Comparison of ENCODE assay signal across 1 cellular context in the genomic region with DNA sequence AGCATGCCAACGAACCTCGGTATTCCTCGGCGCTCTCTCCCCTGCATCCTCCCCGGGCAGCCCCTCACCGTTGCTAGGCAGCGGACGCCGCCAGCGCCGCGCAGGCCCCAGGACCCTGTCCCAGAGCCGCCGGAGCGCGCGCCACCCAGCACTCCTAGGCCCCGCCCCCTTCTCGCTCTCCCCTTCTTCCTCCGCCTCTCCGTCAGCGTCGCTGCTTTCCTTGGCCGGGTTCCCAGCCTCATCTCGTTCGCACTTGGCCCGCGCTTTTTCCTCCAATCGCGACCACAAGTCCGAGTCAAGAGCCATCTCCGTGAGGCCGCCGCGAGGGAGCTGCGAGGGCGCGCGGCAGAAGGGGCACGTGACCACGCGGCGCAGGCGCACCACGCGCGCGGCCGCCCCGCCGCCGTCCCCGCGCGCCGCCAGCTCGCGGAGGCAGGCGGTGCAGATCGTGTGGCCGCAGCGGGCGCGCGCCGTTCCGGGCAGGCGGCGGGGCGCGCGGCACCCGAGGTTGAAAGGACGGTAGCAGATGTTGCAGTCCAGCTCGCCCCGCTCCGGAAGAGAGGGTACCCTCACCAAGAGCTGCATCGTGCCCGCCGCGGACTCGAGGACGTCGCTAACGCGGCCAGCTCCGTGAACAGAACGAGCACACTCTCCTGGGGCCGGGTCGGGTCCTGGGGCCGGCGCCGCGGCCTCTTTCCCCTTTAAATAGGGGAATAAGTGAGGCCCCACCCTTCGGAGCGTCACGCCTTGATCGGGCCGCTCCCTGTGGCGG.
TF ChIP-seq lines count a peak whose summit lies in the region.

A gene (minus strand): TSS at position 679 of the 772 bp plus-strand sequence. CDS start 94 bp downstream, at position 585.

TF ChIP-seq in A549, 52 proteins besides CTCF, POLR2A, EP300 and RAD21 (continued from another document):
- TF ChIP-seq, protein P1, sequence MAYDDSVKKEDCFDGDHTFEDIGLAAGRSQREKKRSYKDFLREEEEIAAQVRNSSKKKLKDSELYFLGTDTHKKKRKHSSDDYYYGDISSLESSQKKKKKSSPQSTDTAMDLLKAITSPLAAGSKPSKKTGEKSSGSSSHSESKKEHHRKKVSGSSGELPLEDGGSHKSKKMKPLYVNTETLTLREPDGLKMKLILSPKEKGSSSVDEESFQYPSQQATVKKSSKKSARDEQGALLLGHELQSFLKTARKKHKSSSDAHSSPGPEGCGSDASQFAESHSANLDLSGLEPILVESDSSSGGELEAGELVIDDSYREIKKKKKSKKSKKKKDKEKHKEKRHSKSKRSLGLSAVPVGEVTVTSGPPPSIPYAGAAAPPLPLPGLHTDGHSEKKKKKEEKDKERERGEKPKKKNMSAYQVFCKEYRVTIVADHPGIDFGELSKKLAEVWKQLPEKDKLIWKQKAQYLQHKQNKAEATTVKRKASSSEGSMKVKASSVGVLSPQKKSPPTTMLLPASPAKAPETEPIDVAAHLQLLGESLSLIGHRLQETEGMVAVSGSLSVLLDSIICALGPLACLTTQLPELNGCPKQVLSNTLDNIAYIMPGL (CRISPR knock-in tag; IDR thresholded peaks at IDR 0.05; ENCODE audit: borderline replicate concordance): no peak
- no peak for TF ChIP-seq CHD2 (IDR thresholded peaks at IDR 0.05; ENCODE audit: low read length, partially characterized antibody)
- TF ChIP-seq, protein P2, sequence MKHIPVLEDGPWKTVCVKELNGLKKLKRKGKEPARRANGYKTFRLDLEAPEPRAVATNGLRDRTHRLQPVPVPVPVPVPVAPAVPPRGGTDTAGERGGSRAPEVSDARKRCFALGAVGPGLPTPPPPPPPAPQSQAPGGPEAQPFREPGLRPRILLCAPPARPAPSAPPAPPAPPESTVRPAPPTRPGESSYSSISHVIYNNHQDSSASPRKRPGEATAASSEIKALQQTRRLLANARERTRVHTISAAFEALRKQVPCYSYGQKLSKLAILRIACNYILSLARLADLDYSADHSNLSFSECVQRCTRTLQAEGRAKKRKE (CRISPR knock-in tag; IDR thresholded peaks at IDR 0.05; ENCODE audit: low read depth): peak; percentile 72
- TF ChIP-seq, protein P3, sequence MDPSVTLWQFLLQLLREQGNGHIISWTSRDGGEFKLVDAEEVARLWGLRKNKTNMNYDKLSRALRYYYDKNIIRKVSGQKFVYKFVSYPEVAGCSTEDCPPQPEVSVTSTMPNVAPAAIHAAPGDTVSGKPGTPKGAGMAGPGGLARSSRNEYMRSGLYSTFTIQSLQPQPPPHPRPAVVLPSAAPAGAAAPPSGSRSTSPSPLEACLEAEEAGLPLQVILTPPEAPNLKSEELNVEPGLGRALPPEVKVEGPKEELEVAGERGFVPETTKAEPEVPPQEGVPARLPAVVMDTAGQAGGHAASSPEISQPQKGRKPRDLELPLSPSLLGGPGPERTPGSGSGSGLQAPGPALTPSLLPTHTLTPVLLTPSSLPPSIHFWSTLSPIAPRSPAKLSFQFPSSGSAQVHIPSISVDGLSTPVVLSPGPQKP (IDR thresholded peaks at IDR 0.05; ENCODE audit: low read depth, low read length): no peak
- peak; percentile 51 for TF ChIP-seq PHF8 (IDR thresholded peaks at IDR 0.05; ENCODE audit: borderline replicate concordance, low read depth)
- no peak for TF ChIP-seq JUNB (IDR thresholded peaks at IDR 0.05)
- TF ChIP-seq SMC3 (IDR thresholded peaks at IDR 0.05): no peak; the same call in 1 of the 3 replicates
- no peak for TF ChIP-seq CBX8 (IDR thresholded peaks at IDR 0.05)
- TF ChIP-seq ZC3H11A (IDR thresholded peaks at IDR 0.05): no peak
- 0 out of 2 replicates have a peak, but pooled peaks have one; percentile 27 for TF ChIP-seq MYC (IDR thresholded peaks at IDR 0.05; ENCODE audit: borderline replicate concordance, low read length)
- no peak for TF ChIP-seq BHLHE40 (IDR thresholded peaks at IDR 0.05; ENCODE audit: low read depth, low read length)
- TF ChIP-seq, protein P4, sequence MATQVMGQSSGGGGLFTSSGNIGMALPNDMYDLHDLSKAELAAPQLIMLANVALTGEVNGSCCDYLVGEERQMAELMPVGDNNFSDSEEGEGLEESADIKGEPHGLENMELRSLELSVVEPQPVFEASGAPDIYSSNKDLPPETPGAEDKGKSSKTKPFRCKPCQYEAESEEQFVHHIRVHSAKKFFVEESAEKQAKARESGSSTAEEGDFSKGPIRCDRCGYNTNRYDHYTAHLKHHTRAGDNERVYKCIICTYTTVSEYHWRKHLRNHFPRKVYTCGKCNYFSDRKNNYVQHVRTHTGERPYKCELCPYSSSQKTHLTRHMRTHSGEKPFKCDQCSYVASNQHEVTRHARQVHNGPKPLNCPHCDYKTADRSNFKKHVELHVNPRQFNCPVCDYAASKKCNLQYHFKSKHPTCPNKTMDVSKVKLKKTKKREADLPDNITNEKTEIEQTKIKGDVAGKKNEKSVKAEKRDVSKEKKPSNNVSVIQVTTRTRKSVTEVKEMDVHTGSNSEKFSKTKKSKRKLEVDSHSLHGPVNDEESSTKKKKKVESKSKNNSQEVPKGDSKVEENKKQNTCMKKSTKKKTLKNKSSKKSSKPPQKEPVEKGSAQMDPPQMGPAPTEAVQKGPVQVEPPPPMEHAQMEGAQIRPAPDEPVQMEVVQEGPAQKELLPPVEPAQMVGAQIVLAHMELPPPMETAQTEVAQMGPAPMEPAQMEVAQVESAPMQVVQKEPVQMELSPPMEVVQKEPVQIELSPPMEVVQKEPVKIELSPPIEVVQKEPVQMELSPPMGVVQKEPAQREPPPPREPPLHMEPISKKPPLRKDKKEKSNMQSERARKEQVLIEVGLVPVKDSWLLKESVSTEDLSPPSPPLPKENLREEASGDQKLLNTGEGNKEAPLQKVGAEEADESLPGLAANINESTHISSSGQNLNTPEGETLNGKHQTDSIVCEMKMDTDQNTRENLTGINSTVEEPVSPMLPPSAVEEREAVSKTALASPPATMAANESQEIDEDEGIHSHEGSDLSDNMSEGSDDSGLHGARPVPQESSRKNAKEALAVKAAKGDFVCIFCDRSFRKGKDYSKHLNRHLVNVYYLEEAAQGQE (IDR thresholded peaks at IDR 0.05): 0 out of 2 replicates have a peak, but pooled peaks have one; percentile 18
- no peak; the same call in 1 of the 2 replicates for TF ChIP-seq TFCP2L1 (CRISPR knock-in tag; IDR thresholded peaks at IDR 0.05)
- TF ChIP-seq MAZ (IDR thresholded peaks at IDR 0.05; ENCODE audit: borderline replicate concordance, low read depth, low read length): peak; percentile 61; the same call in 1 of the 2 replicates
- TF ChIP-seq ESRRA (IDR thresholded peaks at IDR 0.05; ENCODE audit: borderline replicate concordance, low read length): no peak
- peak; percentile 23; the same call in 1 of the 2 replicates for TF ChIP-seq POLR2AphosphoS2 (conservative IDR thresholded peaks at IDR 0.05; ENCODE audit: low read length)
- TF ChIP-seq, protein P5, sequence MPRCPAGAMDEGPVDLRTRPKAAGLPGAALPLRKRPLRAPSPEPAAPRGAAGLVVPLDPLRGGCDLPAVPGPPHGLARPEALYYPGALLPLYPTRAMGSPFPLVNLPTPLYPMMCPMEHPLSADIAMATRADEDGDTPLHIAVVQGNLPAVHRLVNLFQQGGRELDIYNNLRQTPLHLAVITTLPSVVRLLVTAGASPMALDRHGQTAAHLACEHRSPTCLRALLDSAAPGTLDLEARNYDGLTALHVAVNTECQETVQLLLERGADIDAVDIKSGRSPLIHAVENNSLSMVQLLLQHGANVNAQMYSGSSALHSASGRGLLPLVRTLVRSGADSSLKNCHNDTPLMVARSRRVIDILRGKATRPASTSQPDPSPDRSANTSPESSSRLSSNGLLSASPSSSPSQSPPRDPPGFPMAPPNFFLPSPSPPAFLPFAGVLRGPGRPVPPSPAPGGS (IDR thresholded peaks at IDR 0.05): peak; percentile 60; the same call in 1 of the 3 replicates
- TF ChIP-seq HOXA7 (CRISPR knock-in tag; IDR thresholded peaks at IDR 0.05): no peak
- TF ChIP-seq, protein P6, sequence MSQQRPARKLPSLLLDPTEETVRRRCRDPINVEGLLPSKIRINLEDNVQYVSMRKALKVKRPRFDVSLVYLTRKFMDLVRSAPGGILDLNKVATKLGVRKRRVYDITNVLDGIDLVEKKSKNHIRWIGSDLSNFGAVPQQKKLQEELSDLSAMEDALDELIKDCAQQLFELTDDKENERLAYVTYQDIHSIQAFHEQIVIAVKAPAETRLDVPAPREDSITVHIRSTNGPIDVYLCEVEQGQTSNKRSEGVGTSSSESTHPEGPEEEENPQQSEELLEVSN (IDR thresholded peaks at IDR 0.05; ENCODE audit: borderline replicate concordance, low read depth): peak; percentile 99
- TF ChIP-seq ZFP36 (IDR thresholded peaks at IDR 0.05; ENCODE audit: borderline replicate concordance, partially characterized antibody): no peak
- peak; percentile 99 for TF ChIP-seq RNF2 (IDR thresholded peaks at IDR 0.05; ENCODE audit: borderline replicate concordance, low read depth)
- TF ChIP-seq, protein P7, sequence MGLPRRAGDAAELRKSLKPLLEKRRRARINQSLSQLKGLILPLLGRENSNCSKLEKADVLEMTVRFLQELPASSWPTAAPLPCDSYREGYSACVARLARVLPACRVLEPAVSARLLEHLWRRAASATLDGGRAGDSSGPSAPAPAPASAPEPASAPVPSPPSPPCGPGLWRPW (IDR thresholded peaks at IDR 0.05): no peak
- no peak for TF ChIP-seq FOSL2 (IDR thresholded peaks at IDR 0.05)
- no peak for TF ChIP-seq FOSL2 (CRISPR knock-in tag; IDR thresholded peaks at IDR 0.05)
- TF ChIP-seq HOXB5 (CRISPR knock-in tag; IDR thresholded peaks at IDR 0.05): peak; percentile 94
